In the genomic region with DNA sequence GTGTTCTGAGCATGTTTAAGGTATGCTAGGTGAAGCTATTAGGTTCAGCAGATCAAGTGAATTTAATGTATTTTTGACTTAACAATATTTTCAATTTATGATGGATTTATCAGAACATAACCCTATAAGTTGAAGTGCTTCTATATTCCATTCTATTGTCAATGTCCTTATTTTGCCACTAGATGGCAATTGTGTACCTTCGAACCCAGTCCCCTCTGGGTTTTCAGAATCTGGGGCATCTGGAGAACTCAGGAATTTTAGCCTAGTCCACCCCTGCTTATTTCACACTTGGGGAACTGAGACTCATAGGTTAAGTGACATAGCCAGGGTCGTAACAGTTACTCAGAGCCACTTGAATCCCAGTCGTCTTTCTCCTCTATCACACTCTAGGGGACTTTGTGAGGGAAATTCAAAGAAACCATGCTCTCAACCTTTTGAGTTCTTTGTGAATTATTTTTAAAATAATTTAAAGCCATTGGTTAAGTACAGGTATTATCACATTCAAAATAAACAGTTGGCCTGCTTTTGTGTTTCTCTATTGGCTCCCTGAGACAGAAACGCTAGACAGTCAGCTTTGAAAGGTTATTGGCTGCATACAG, we compare ENCODE assay signal across 7 cellular contexts.
DNase-seq lines count a peak whose midpoint lies in the region; ATAC-seq and TF ChIP-seq lines count a peak whose summit lies in the region.

No MANE protein-coding gene starts in this region.

- H3K4me1 Mint-ChIP-seq in stimulated activated effector memory CD8-positive, alpha-beta T cell treated with anti-CD3 and anti-CD28 coated beads, Interleukin-12 subunit alpha, Interleukin-12 subunit beta, amount 100 ng/mL, for 72 hours = no peaks in the 10 kb centered on the region

- no peak for DNase-seq in GM10266 (ENCODE audit: extremely low spot score)
- DNase-seq in LHCN-M2 (ENCODE audit: low read depth) = peak; percentile 52
- peak; percentile 24 to 61 for DNase-seq in SW 1271 (lab: John Stamatoyannopoulos, UW)
- DNase-seq in glomerular endothelial cell (ENCODE audit: extremely low read depth, low read depth, low spot score) = peak; percentile 48
- peak; percentile 26 for DNase-seq in pulmonary artery endothelial cell (ENCODE audit: low read depth, low spot score)
- DNase-seq in stimulated activated effector memory CD8-positive, alpha-beta T cell treated with anti-CD3 and anti-CD28 coated beads, Interleukin-12 subunit alpha, Interleukin-12 subunit beta, amount 100 ng/mL, for 72 hours (ENCODE audit: low spot score in 2 of 2) = no peak
- DNase-seq in 8988T = no peak

- H3K36me3 Mint-ChIP-seq in stimulated activated effector memory CD8-positive, alpha-beta T cell treated with anti-CD3 and anti-CD28 coated beads, Interleukin-12 subunit alpha, Interleukin-12 subunit beta, amount 100 ng/mL, for 72 hours = peaks cover 8% of the 10 kb centered on the region

- peak; percentile 54 for TF ChIP-seq CTCF in GM10266 (IDR thresholded peaks at IDR 0.05; ENCODE audit: control insufficient read depth, insufficient read depth, low read depth, missing control alignments)

- H3K27ac Mint-ChIP-seq in stimulated activated effector memory CD8-positive, alpha-beta T cell treated with anti-CD3 and anti-CD28 coated beads, Interleukin-12 subunit alpha, Interleukin-12 subunit beta, amount 100 ng/mL, for 72 hours = no peak overlapping the region

- H3K9me3 Mint-ChIP-seq in stimulated activated effector memory CD8-positive, alpha-beta T cell treated with anti-CD3 and anti-CD28 coated beads, Interleukin-12 subunit alpha, Interleukin-12 subunit beta, amount 100 ng/mL, for 72 hours = no peaks in the 10 kb centered on the region

- H3K4me3 Mint-ChIP-seq in stimulated activated effector memory CD8-positive, alpha-beta T cell treated with anti-CD3 and anti-CD28 coated beads, Interleukin-12 subunit alpha, Interleukin-12 subunit beta, amount 100 ng/mL, for 72 hours = no peak overlapping the region

- no peak for ATAC-seq in stimulated activated effector memory CD8-positive, alpha-beta T cell treated with anti-CD3 and anti-CD28 coated beads, Interleukin-12 subunit alpha, Interleukin-12 subunit beta, amount 100 ng/mL, for 72 hours

Comparison
In these comparisons a context has a peak if more than half of its experiments do, and no peak if none do; other contexts are left out.
1. DNase-seq: peak in LHCN-M2 (single experiment), SW 1271 (2 of 2), glomerular endothelial cell (single experiment) and pulmonary artery endothelial cell (single experiment); none in GM10266 (single experiment), stimulated activated effector memory CD8-positive, alpha-beta T cell treated with anti-CD3 and anti-CD28 coated beads, Interleukin-12 subunit alpha, Interleukin-12 subunit beta, amount 100 ng/mL, for 72 hours (0 of 2) and 8988T (single experiment).